ENCODE assay signal across 12 cellular contexts in genomic region chr1:116387551-116387950, GRCh38.
"Had no signal": no experiment of that assay in that cellular context is flagged by ENCODE, and none has a peak within 500 bp of the region (broad histone marks: within the 10 kb centered on the region; RNA-seq: fewer than 3 reads in every experiment).

No MANE protein-coding gene starts in this region.

- DNase-seq: activated CD4-positive, alpha-beta T cell treated with anti-CD3 and anti-CD28 coated beads, Interleukin-2, amount 10 ng/mL, durations not matched to agents 24 days and 14 days; activated CD8-positive, alpha-beta memory T cell treated with anti-CD3 and anti-CD28 coated beads for 24 hours; anterior cingulate cortex; brain microvascular endothelial cell; cerebellar nuclear complex; dermis blood vessel endothelial cell; foreskin melanocyte; head of caudate nucleus; sigmoid colon; spleen had no signal

- H3K27ac ChIP-seq: brain microvascular endothelial cell, epithelial cell of prostate, sigmoid colon, spleen had no signal

- H3K27me3 Mint-ChIP-seq: activated CD4-positive, alpha-beta T cell treated with anti-CD3 and anti-CD28 coated beads, Interleukin-2, amount 10 ng/mL, durations not matched to agents 24 days and 14 days had no signal

- H3K9me3 ChIP-seq: sigmoid colon, spleen had no signal

- H3K4me3 ChIP-seq: sigmoid colon, spleen had no signal

- H3K27me3 ChIP-seq: brain microvascular endothelial cell, sigmoid colon, spleen had no signal

- H3K4me3 Mint-ChIP-seq: activated CD4-positive, alpha-beta T cell treated with anti-CD3 and anti-CD28 coated beads, Interleukin-2, amount 10 ng/mL, durations not matched to agents 24 days and 14 days; neural crest cell had no signal

- H3K9me3 Mint-ChIP-seq: activated CD4-positive, alpha-beta T cell treated with anti-CD3 and anti-CD28 coated beads, Interleukin-2, amount 10 ng/mL, durations not matched to agents 24 days and 14 days; neural crest cell had no signal
